In the genomic region with DNA sequence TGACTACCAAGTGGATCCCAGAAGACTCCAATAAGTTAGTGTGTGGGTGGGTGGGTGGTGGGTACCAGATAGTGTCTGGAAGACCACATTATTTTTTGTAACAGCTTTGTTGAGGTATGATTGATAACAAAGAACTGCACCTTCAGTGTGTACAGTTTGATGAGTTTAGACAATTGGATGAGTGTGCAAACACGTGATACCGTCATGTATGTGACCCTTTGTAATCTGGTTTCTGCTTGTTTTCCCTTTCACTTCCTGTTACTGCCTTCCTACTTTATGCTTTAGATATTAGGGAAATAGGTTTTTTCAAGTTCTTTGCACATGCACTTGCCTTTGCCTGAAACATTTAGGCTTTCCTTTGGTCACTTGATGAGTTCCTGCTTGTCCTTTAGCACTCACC, we compare ENCODE assay signal across 9 cellular contexts. TPM values are rescaled to one million over a fixed set of nuclear protein-coding genes. Genes with fewer than 3 reads are reported as not detected.
A peak's percentile ranks its signal among the peaks of the same experiment; 100 is the strongest.
DNase-seq lines count a peak whose midpoint lies in the region; ATAC-seq, FAIRE-seq and TF ChIP-seq lines count a peak whose summit lies in the region.
"Had no signal": no experiment of that assay in that cellular context is flagged by ENCODE, and none has a peak within 500 bp of the region (broad histone marks: within the 10 kb centered on the region; RNA-seq: fewer than 3 reads in every experiment).

No MANE protein-coding gene starts in this region.

- no peaks in the 10 kb centered on the region for H3K27me3 Mint-ChIP-seq in activated CD8-positive, alpha-beta T cell treated with anti-CD3 and anti-CD28 coated beads for 36 hours

- no peak overlapping the region for H3K4me3 ChIP-seq in muscle layer of duodenum (ENCODE audit: low read depth in 1 of 2, low read length in 2 of 2)
- H3K4me3 ChIP-seq in BE2C (ENCODE audit: low read depth, low read length): no peak overlapping the region

- H3K9me3 ChIP-seq in muscle layer of duodenum (ENCODE audit: control insufficient read depth in 1 of 2, low read length in 2 of 2) (no peaks in the 10 kb centered on the region), BE2C (no peaks in the 10 kb centered on the region)

- peak; percentile 60 for ATAC-seq in HG03354 (IDR thresholded peaks at IDR 0.05; ENCODE audit: poor library complexity, severe bottlenecking, unreplicated experiment)
- ATAC-seq in activated CD8-positive, alpha-beta T cell treated with anti-CD3 and anti-CD28 coated beads for 36 hours: no peak

- no peaks in the 10 kb centered on the region for H3K9me3 Mint-ChIP-seq in activated CD8-positive, alpha-beta T cell treated with anti-CD3 and anti-CD28 coated beads for 36 hours

- H3K27ac Mint-ChIP-seq in activated CD8-positive, alpha-beta T cell treated with anti-CD3 and anti-CD28 coated beads for 36 hours: peak overlapping the region; percentile 81

- CTCF ChIA-PET in activated CD8-positive, alpha-beta T cell treated with anti-CD3 and anti-CD28 coated beads for 36 hours (lab: Charles Lee): no interaction called here

- peaks cover 44 to 52% of the 10 kb centered on the region in 2 donors for H3K36me3 ChIP-seq in muscle layer of duodenum (ENCODE audit: control insufficient read depth in 1 of 2, insufficient read depth in 2 of 2, low read length in 2 of 2)
- H3K36me3 ChIP-seq in BE2C: peaks cover 60% of the 10 kb centered on the region

- POLR2A ChIA-PET in activated CD8-positive, alpha-beta T cell treated with anti-CD3 and anti-CD28 coated beads for 36 hours (lab: Charles Lee): interaction anchor here (1.2 to 8.3 kb wide), 2 partner anchors 9 kb away, joined by 4 to 93 read pairs; partner anchors contain the start of gene RASL11A

- no peak for DNase-seq in GM12892 (ENCODE audit: insufficient read length)
- no peak for DNase-seq in activated CD8-positive, alpha-beta T cell treated with anti-CD3 and anti-CD28 coated beads for 36 hours
- DNase-seq in BE2C: no peak
- DNase-seq in stimulated activated CD4-positive, alpha-beta T cell treated with anti-CD3 and anti-CD28 coated beads, Interleukin-4, amount 100 ng/mL, for 1 hour: no peak
- DNase-seq in NCI-H2029 (lab: John Stamatoyannopoulos, UW): no peak
- DNase-seq in amniotic stem cell (lab: John Stamatoyannopoulos, UW): no peak
- DNase-seq: NCI-H1417 treated with DMSO at 0.1 percent for 48 hours had no signal

- peak overlapping the region; percentile 63 for H3K27ac ChIP-seq in muscle layer of duodenum (ENCODE audit: low read length)

- H3K4me1 ChIP-seq in muscle layer of duodenum (ENCODE audit: control insufficient read depth in 1 of 2, insufficient read depth in 2 of 2, low read length in 2 of 2): peaks cover 4 to 19% of the 10 kb centered on the region in 2 donors
- peaks cover 6% of the 10 kb centered on the region for H3K4me1 ChIP-seq in BE2C

- TF ChIP-seq POLR2A in GM12892 (IDR thresholded peaks at IDR 0.05; ENCODE audit: low read depth, low read length): peak; percentile 58; the same call in 1 of the 2 replicates

- H3K27me3 ChIP-seq in muscle layer of duodenum (ENCODE audit: low read depth, low read length): no peaks in the 10 kb centered on the region
- H3K27me3 ChIP-seq in BE2C: no peaks in the 10 kb centered on the region

- H3K4me1 Mint-ChIP-seq in activated CD8-positive, alpha-beta T cell treated with anti-CD3 and anti-CD28 coated beads for 36 hours (ENCODE audit: low read depth): peaks cover 76% of the 10 kb centered on the region

- H3K4me3 Mint-ChIP-seq in activated CD8-positive, alpha-beta T cell treated with anti-CD3 and anti-CD28 coated beads for 36 hours: no peak overlapping the region

- no peak for FAIRE-seq in GM12892 (lab: Jason Lieb, UNC)

- no peak for TF ChIP-seq CTCF in activated CD8-positive, alpha-beta T cell treated with anti-CD3 and anti-CD28 coated beads for 36 hours (IDR thresholded peaks at IDR 0.05)
- no peak for TF ChIP-seq CTCF in BE2C (IDR thresholded peaks at IDR 0.05; ENCODE audit: low read depth, low read length)

- intact Hi-C loops in activated CD8-positive, alpha-beta T cell treated with anti-CD3 and anti-CD28 coated beads for 36 hours (cut with micrococcal nuclease): loop anchor here (10.0 kb wide), 1 partner anchor 165 kb away; the partner anchor contains the start of gene GTF3A

- peaks cover 65% of the 10 kb centered on the region for H3K36me3 Mint-ChIP-seq in activated CD8-positive, alpha-beta T cell treated with anti-CD3 and anti-CD28 coated beads for 36 hours (ENCODE audit: low read depth)

RNA-seq across cellular contexts. Expression of gene RPL21, which starts 8.5 kb away (rescaled TPM):
- polyA plus RNA-seq in GM12892 (2012; ENCODE audit: missing spikeins): 4,843 TPM
- total RNA-seq in activated CD8-positive, alpha-beta T cell treated with anti-CD3 and anti-CD28 coated beads for 36 hours: 1,000 to 10,000 TPM; 1,401 to 1,445 TPM
- polyA plus RNA-seq in BE2C (2012; ENCODE audit: insufficient read depth, insufficient read length, low read depth): 284 TPM

RNA-seq across cellular contexts. Expression of gene RASL11A, which starts 10.8 kb away (rescaled TPM):
- 0.59 TPM for polyA plus RNA-seq in GM12892 (2012; ENCODE audit: missing spikeins)
- total RNA-seq in activated CD8-positive, alpha-beta T cell treated with anti-CD3 and anti-CD28 coated beads for 36 hours: 1 to 10 TPM; 2.7 to 3.1 TPM
- polyA plus RNA-seq in BE2C (2012; ENCODE audit: insufficient read depth, insufficient read length, low read depth): 4.1 TPM
